Comparison of ENCODE assay signal across 20 cellular contexts in the genomic region with DNA sequence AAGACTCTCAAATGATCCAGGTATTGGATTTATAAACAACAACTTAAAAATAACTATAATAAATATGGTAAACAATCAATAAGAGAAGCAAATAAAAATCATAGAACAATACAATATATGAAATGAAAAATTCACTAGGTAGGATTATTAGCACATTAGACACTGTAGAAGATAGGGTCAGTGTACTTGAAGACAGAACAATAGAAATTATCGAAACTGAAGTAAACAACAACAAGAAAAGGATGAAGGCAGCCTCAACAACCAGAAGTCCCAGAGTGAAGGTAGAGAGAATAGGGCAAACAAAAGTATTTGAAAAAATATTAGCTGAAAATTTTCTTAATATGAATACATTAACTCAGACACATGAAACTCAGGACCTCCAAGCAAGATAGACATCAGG.
"Had no signal": no experiment of that assay in that cellular context is flagged by ENCODE, and none has a peak within 500 bp of the region (broad histone marks: within the 10 kb centered on the region; RNA-seq: fewer than 3 reads in every experiment).

No MANE protein-coding gene starts in this region.

- ATAC-seq: activated CD4-positive, CD25-positive, alpha-beta regulatory T cell treated with anti-CD3 and anti-CD28 coated beads, Interleukin-2, amount 50 U/mL, for 24 hours; activated CD8-positive, alpha-beta T cell treated with anti-CD3 and anti-CD28 coated beads for 36 hours had no signal

- H3K4me3 Mint-ChIP-seq: activated CD8-positive, alpha-beta T cell treated with anti-CD3 and anti-CD28 coated beads for 36 hours; activated naive CD8-positive, alpha-beta T cell; activated T-helper 1 cell treated with anti-CD3 and anti-CD28 coated beads, Interleukin-12 subunit alpha, Interleukin-12 subunit beta, Interleukin-2, Interleukin-4 antibody, amounts not matched to agents 30 ng/mL and 10 ng/mL and 1 ng/mL, durations not matched to agents 14 hours and 24 hours and 36 hours had no signal

- H3K27ac Mint-ChIP-seq: activated CD8-positive, alpha-beta T cell treated with anti-CD3 and anti-CD28 coated beads for 36 hours; activated naive CD8-positive, alpha-beta T cell; activated T-helper 1 cell treated with anti-CD3 and anti-CD28 coated beads, Interleukin-12 subunit alpha, Interleukin-12 subunit beta, Interleukin-2, Interleukin-4 antibody, amounts not matched to agents 30 ng/mL and 10 ng/mL and 1 ng/mL, durations not matched to agents 14 hours and 24 hours and 36 hours had no signal

- H3K4me3 ChIP-seq: cardiac muscle cell, coronary artery had no signal

- H3K27me3 ChIP-seq: brain microvascular endothelial cell, cardiac muscle cell had no signal

- DNase-seq: activated CD4-positive, alpha-beta T cell treated with anti-CD3 and anti-CD28 coated beads for 4 hours; activated CD8-positive, alpha-beta memory T cell treated with anti-CD3 and anti-CD28 coated beads, Interleukin-2, amount 50 U/mL, for 4 hours; activated CD8-positive, alpha-beta T cell treated with anti-CD3 and anti-CD28 coated beads for 36 hours; activated effector memory CD4-positive, alpha-beta T cell treated with Interleukin-2 at 50 U/mL for 16 hours; activated naive CD4-positive, alpha-beta T cell; activated T-cell treated with anti-CD3 and anti-CD28 coated beads, Interleukin-2, amount 50 U/mL, for 1 hour; brain microvascular endothelial cell; Karpas-422; NCI-H146; NCI-H187 treated with DMSO at 0.1 percent for 48 hours; NCI-H2171; NCI-H2227 treated with DMSO at 0.1 percent for 48 hours; NCI-H526; NCI-H774; SIG-M5 had no signal

- H3K27ac ChIP-seq: cardiac muscle cell had no signal

- H3K27me3 Mint-ChIP-seq: activated CD8-positive, alpha-beta T cell treated with anti-CD3 and anti-CD28 coated beads for 36 hours; activated naive CD8-positive, alpha-beta T cell had no signal
